Comparison of ENCODE assay signal across 8 cellular contexts in genomic region chr6:112163295-112164257, GRCh38.
DNase-seq lines count a peak whose midpoint lies in the region; ATAC-seq and TF ChIP-seq lines count a peak whose summit lies in the region.

No MANE protein-coding gene starts in this region.

- H3K36me3 Mint-ChIP-seq in GM23338 (ENCODE audit: low read depth), result no peaks in the 10 kb centered on the region

- H3K4me3 ChIP-seq in GM12864 (ENCODE audit: low read depth, low read length), result no peak overlapping the region
- H3K4me3 ChIP-seq in GM23338, result no peak overlapping the region
- H3K4me3 ChIP-seq in iPS DF 6.9 (ENCODE audit: low read length), result no peak overlapping the region

- H2AFZ ChIP-seq in GM23338, result peak overlapping the region; percentile 81; the same call in 1 of the 2 replicates

- no peak overlapping the region for H3K4me2 ChIP-seq in GM23338

- H3K27ac ChIP-seq in GM23338 (ENCODE audit: low read depth) (no peak overlapping the region), iPS DF 6.9 (ENCODE audit: low read length) (no peak overlapping the region)

- peaks cover 6% of the 10 kb centered on the region for H3K27me3 Mint-ChIP-seq in GM23338 (ENCODE audit: insufficient read depth, low read depth, poor library complexity)

- no peaks in the 10 kb centered on the region for H3F3A ChIP-seq in GM23338 (replicated peaks; ENCODE audit: low read depth)

- no peaks in the 10 kb centered on the region for H3K9me3 Mint-ChIP-seq in GM23338

- TF ChIP-seq CTCF in GM12864 (IDR thresholded peaks at IDR 0.05; ENCODE audit: low read depth, low read length, missing control alignments) (peak; percentile 95), GM23338 (conservative IDR thresholded peaks at IDR 0.05; ENCODE audit: low read depth in 2 of 2) (peak; percentile 88 to 98)

- peaks cover 2% of the 10 kb centered on the region for H3K4me1 Mint-ChIP-seq in GM23338

- H3K4me3 Mint-ChIP-seq in GM23338, result no peak overlapping the region

- H3K4me1 ChIP-seq in GM23338 (ENCODE audit: insufficient read depth), result no peaks in the 10 kb centered on the region
- H3K4me1 ChIP-seq in iPS DF 6.9 (ENCODE audit: control insufficient read depth, insufficient read depth, low read length), result no peaks in the 10 kb centered on the region; the same call in 1 of the 2 replicates

- peak; percentile 10 for DNase-seq in GM12864 (ENCODE audit: low read depth)
- peak; percentile 81 for DNase-seq in GM23338 (ENCODE audit: low spot score)
- DNase-seq in LHCN-M2 (ENCODE audit: low read depth), result peak; percentile 59
- peak; percentile 43 for DNase-seq in SW480 (ENCODE audit: low spot score)
- peak; percentile 61 for DNase-seq in activated naive CD8-positive, alpha-beta T cell treated with anti-CD3 and anti-CD28 coated beads, Interleukin-2, amount 50 U/mL, for 16 hours (ENCODE audit: low read depth, low spot score)
- peak; percentile 48 for DNase-seq in iPS DF 6.9 (ENCODE audit: low read depth, low spot score)
- peak; percentile 55 to 77 for DNase-seq in stimulated activated CD4-positive, alpha-beta T cell treated with anti-CD3 and anti-CD28 coated beads, Interleukin-15, amount 100 ng/mL, for 48 hours (ENCODE audit: low read depth in 2 of 2)
- no peak for DNase-seq in NCI-H510A (lab: John Stamatoyannopoulos, UW)

- H3K36me3 ChIP-seq in GM23338 (ENCODE audit: insufficient read depth) (no peaks in the 10 kb centered on the region), iPS DF 6.9 (ENCODE audit: control insufficient read depth, insufficient read depth, low read length) (no peaks in the 10 kb centered on the region)

- no peaks in the 10 kb centered on the region for H3K9me2 ChIP-seq in GM23338 (ENCODE audit: insufficient read depth)

- H4K20me1 ChIP-seq in GM23338 (replicated peaks; ENCODE audit: insufficient read depth), result no peaks in the 10 kb centered on the region

- H3K27me3 ChIP-seq in GM23338 (ENCODE audit: insufficient read depth) (no peaks in the 10 kb centered on the region), iPS DF 6.9 (ENCODE audit: control insufficient read depth, insufficient read depth, low read length) (no peaks in the 10 kb centered on the region)

- WGBS in iPS DF 6.9 (ENCODE audit: insufficient coverage, insufficient read length), result 100% methylated on average over 2 of the region's 21 CpGs

- ATAC-seq in GM23338, result peak; percentile 100

- H3K79me2 ChIP-seq in GM23338 (replicated peaks; ENCODE audit: insufficient read depth), result no peaks in the 10 kb centered on the region

- H3K27ac Mint-ChIP-seq in GM23338, result no peak overlapping the region

- H3K9me3 ChIP-seq in iPS DF 6.9 (ENCODE audit: control insufficient read depth, insufficient read depth, low read length), result no peaks in the 10 kb centered on the region

TF ChIP-seq in GM23338, 12 proteins besides CTCF, POLR2A, EP300 and RAD21:
- no peak for TF ChIP-seq ZNF114 (CRISPR knock-in tag; IDR thresholded peaks at IDR 0.05)
- TF ChIP-seq ETS1 (IDR thresholded peaks at IDR 0.05), result no peak
- no peak for TF ChIP-seq JUNB (IDR thresholded peaks at IDR 0.05; ENCODE audit: unreplicated experiment)
- no peak for TF ChIP-seq STAT1 (IDR thresholded peaks at IDR 0.05; ENCODE audit: unreplicated experiment)
- no peak for TF ChIP-seq EZH2phosphoT487 (IDR thresholded peaks at IDR 0.05; ENCODE audit: unreplicated experiment)
- TF ChIP-seq NANOG (IDR thresholded peaks at IDR 0.05; ENCODE audit: borderline replicate concordance), result no peak
- no peak for TF ChIP-seq REST (IDR thresholded peaks at IDR 0.05; ENCODE audit: unreplicated experiment)
- TF ChIP-seq EZH2 (IDR thresholded peaks at IDR 0.05; ENCODE audit: low read depth, unreplicated experiment), result no peak
- TF ChIP-seq POLR2AphosphoS5 (IDR thresholded peaks at IDR 0.05; ENCODE audit: low read depth), result no peak
- TF ChIP-seq CREB1 (CRISPR knock-in tag; IDR thresholded peaks at IDR 0.05; ENCODE audit: low read depth), result no peak
